14 cellular contexts compared by ENCODE assay signal in genomic region chr2:174630097-174630496, GRCh38. TPM values are rescaled to one million over a fixed set of nuclear protein-coding genes. Genes with fewer than 3 reads are reported as not detected.
DNase-seq lines count a peak whose midpoint lies in the region; ATAC-seq and TF ChIP-seq lines count a peak whose summit lies in the region.
"Had no signal": no experiment of that assay in that cellular context is flagged by ENCODE, and none has a peak within 500 bp of the region (broad histone marks: within the 10 kb centered on the region; RNA-seq: fewer than 3 reads in every experiment).

No MANE protein-coding gene starts in this region.

- WGBS in lower leg skin, 2 donors: 78 to 80% methylated on average over 3 of the region's 3 CpGs

- H4K20me1 ChIP-seq in Karpas-422 (ENCODE audit: insufficient read depth, low read depth, low read length): no peaks in the 10 kb centered on the region

- H3K79me2 ChIP-seq in Karpas-422 (ENCODE audit: low read length): peaks cover 91% of the 10 kb centered on the region

- POLR2A ChIA-PET in CD4-positive, alpha-beta T cell (lab: Charles Lee): interaction anchor here (0.9 to 4.9 kb wide), 5 partner anchors 13 to 52 kb away, joined by 3 to 18 read pairs (median 3); partner anchors contain the start of gene WIPF1

- no peak for TF ChIP-seq CTCF in CD4-positive, alpha-beta T cell (IDR thresholded peaks at IDR 0.05)
- TF ChIP-seq CTCF in neutrophil (IDR thresholded peaks at IDR 0.05) (no peak), lower leg skin (IDR thresholded peaks at IDR 0.05) (no peak)

- peaks cover 45% of the 10 kb centered on the region for H3K36me3 ChIP-seq in Karpas-422 (ENCODE audit: insufficient read depth, low read length)
- H3K36me3 ChIP-seq in neutrophil: peaks cover 66% of the 10 kb centered on the region
- H3K36me3 ChIP-seq: adrenal gland, vagina had no signal

- no peak overlapping the region for H2AFZ ChIP-seq in Karpas-422 (ENCODE audit: low read length)

- intact Hi-C loops in CD4-positive, alpha-beta T cell (cut with DNase I, micrococcal nuclease): loop anchor here in 1 of 2 experiments (5.0 kb wide), 2 partner anchors 47 to 53 kb away; no protein-coding TSS in a partner anchor
- intact Hi-C loops in lower leg skin (cut with DNase I; ENCODE audit: low total_unique reads): no loop called here

- H3K9ac ChIP-seq in Karpas-422 (ENCODE audit: low read length): no peak overlapping the region

- no peaks in the 10 kb centered on the region for H3K9me3 ChIP-seq in CD4-positive, alpha-beta T cell (ENCODE audit: control insufficient read depth, low read length)
- H3K9me3 ChIP-seq in Karpas-422 (ENCODE audit: low read length) (no peaks in the 10 kb centered on the region), neutrophil (no peaks in the 10 kb centered on the region)
- H3K9me3 ChIP-seq: adrenal gland, vagina had no signal

- no peaks in the 10 kb centered on the region for H3K9me3 Mint-ChIP-seq in CD4-positive, alpha-beta T cell
- H3K9me3 Mint-ChIP-seq: CD14-positive monocyte had no signal

- H3K27ac Mint-ChIP-seq in CD4-positive, alpha-beta T cell: peak overlapping the region; percentile 95

- TF ChIP-seq POLR2A in lower leg skin (IDR thresholded peaks at IDR 0.05): no peak

- H3K27ac ChIP-seq in CD4-positive, alpha-beta T cell (ENCODE audit: low read depth, low read length): no peak overlapping the region
- H3K27ac ChIP-seq in Karpas-422 (ENCODE audit: low read length) (peak overlapping the region; percentile 88; the same call in 1 of the 2 replicates), neutrophil (peak overlapping the region; percentile 95)
- H3K27ac ChIP-seq: epithelial cell of prostate, RWPE1, vagina had no signal

- peak overlapping the region; percentile 89 for H3K4me2 ChIP-seq in Karpas-422 (ENCODE audit: low read depth, low read length, poor library complexity, severe bottlenecking)

- H3K4me1 Mint-ChIP-seq in CD4-positive, alpha-beta T cell (ENCODE audit: low read depth): peaks cover 89% of the 10 kb centered on the region

- no peaks in the 10 kb centered on the region for H3K9me2 ChIP-seq in Karpas-422 (replicated peaks; ENCODE audit: insufficient read depth, low read length)

- H3K4me1 ChIP-seq in Karpas-422 (ENCODE audit: low read length) (peaks cover 98% of the 10 kb centered on the region), neutrophil (ENCODE audit: control insufficient read depth in 1 of 2, insufficient read depth in 1 of 2, low read depth in 1 of 2, low read length in 1 of 2) (peaks cover 62 to 68% of the 10 kb centered on the region in 2 experiments)

- DNase-seq in CD4-positive, alpha-beta T cell: no peak
- DNase-seq in Karpas-422: no peak
- peak; percentile 25 for DNase-seq in amniotic epithelial cell (ENCODE audit: low read depth)
- no peak for DNase-seq in lower leg skin (ENCODE audit: low spot score in 2 of 2)
- no peak for DNase-seq in HuH-7 (ENCODE audit: low spot score)
- DNase-seq in NCI-H1417 treated with DMSO at 0.1 percent for 48 hours (lab: John Stamatoyannopoulos, UW): no peak
- DNase-seq: adrenal gland, MM.1S, NCI-H2107 had no signal

- no peaks in the 10 kb centered on the region for H3K27me3 ChIP-seq in CD4-positive, alpha-beta T cell (ENCODE audit: control insufficient read depth, insufficient read depth, low read length)
- H3K27me3 ChIP-seq in Karpas-422 (ENCODE audit: low read length) (no peaks in the 10 kb centered on the region), neutrophil (no peaks in the 10 kb centered on the region)
- H3K27me3 ChIP-seq: adrenal gland, vagina had no signal

- no peak overlapping the region for H3K4me3 ChIP-seq in Karpas-422 (ENCODE audit: low read length)
- peak overlapping the region in 1 of 2 experiments; percentile 76 for H3K4me3 ChIP-seq in neutrophil (ENCODE audit: low read depth in 1 of 2, low read length in 1 of 2)
- H3K4me3 ChIP-seq in lower leg skin (ENCODE audit: low read depth, poor library complexity, severe bottlenecking): no peak overlapping the region
- H3K4me3 ChIP-seq: adrenal gland, vagina had no signal

- CTCF ChIA-PET in CD4-positive, alpha-beta T cell (lab: Charles Lee): no interaction called here

- H3K36me3 Mint-ChIP-seq in CD4-positive, alpha-beta T cell (ENCODE audit: low read depth): peaks cover 87% of the 10 kb centered on the region

- peak overlapping the region; percentile 94 for H3K4me3 Mint-ChIP-seq in CD4-positive, alpha-beta T cell

- H3K27me3 Mint-ChIP-seq in CD4-positive, alpha-beta T cell: no peaks in the 10 kb centered on the region

- ATAC-seq in CD4-positive, alpha-beta T cell (ENCODE audit: poor library complexity): no peak

RNA-seq across cellular contexts. Expression of gene WIPF1, which starts 32.5 kb away (rescaled TPM):
- 100 to 1,000 TPM; 237 to 264 TPM for total RNA-seq in CD4-positive, alpha-beta T cell
- total RNA-seq in Karpas-422 (2014; rRNA removed; shearing (Covaris generic); ENCODE audit: low replicate concordance): 46.8 and 62.6 TPM in 2 replicates
- total RNA-seq in lower leg skin: 10 to 100 TPM in 2 of 4 donors, 1 to 10 TPM in 2; 5.0 to 12.4 (median 9.1) TPM
